24 cellular contexts compared by ENCODE assay signal in genomic region chr1:196385109-196385508, GRCh38.
"Had no signal": no experiment of that assay in that cellular context is flagged by ENCODE, and none has a peak within 500 bp of the region (broad histone marks: within the 10 kb centered on the region; RNA-seq: fewer than 3 reads in every experiment).

No MANE protein-coding gene starts in this region.

- H3K4me1 Mint-ChIP-seq: naive B cell; natural killer cell; stimulated activated effector memory CD8-positive, alpha-beta T cell treated with anti-CD3 and anti-CD28 coated beads, Interleukin-12 subunit alpha, Interleukin-12 subunit beta, amount 100 ng/mL, for 72 hours had no signal

- H3K36me3 ChIP-seq: heart right ventricle, lower lobe of right lung, ovary, right lobe of liver, suprapubic skin, thoracic aorta, tibial artery, uterus had no signal

- H3K79me2 ChIP-seq: hepatocyte had no signal

- H3K4me3 ChIP-seq: heart right ventricle, hepatocyte, lower lobe of right lung, ovary, right lobe of liver, skin epidermis, suprapubic skin, thoracic aorta, tibial artery, uterus had no signal

- H3K4me3 Mint-ChIP-seq: naive B cell; natural killer cell; stimulated activated effector memory CD8-positive, alpha-beta T cell treated with anti-CD3 and anti-CD28 coated beads, Interleukin-12 subunit alpha, Interleukin-12 subunit beta, amount 100 ng/mL, for 72 hours; stimulated activated naive CD8-positive, alpha-beta T cell treated with anti-CD3 and anti-CD28 coated beads, Interleukin-15, Interleukin-2, amounts not matched to agents 100 ng/mL and 50 ng/mL, for 24 hours; type B pancreatic cell had no signal

- H3K27ac ChIP-seq: heart right ventricle, hepatocyte, lower lobe of right lung, ovary, right lobe of liver, skin epidermis, suprapubic skin, thoracic aorta, tibial artery, uterus had no signal

- H3K9me3 Mint-ChIP-seq: stimulated activated effector memory CD8-positive, alpha-beta T cell treated with anti-CD3 and anti-CD28 coated beads, Interleukin-12 subunit alpha, Interleukin-12 subunit beta, amount 100 ng/mL, for 72 hours; stimulated activated naive CD8-positive, alpha-beta T cell treated with anti-CD3 and anti-CD28 coated beads, Interleukin-15, Interleukin-2, amounts not matched to agents 100 ng/mL and 50 ng/mL, for 24 hours; type B pancreatic cell had no signal

- H3K36me3 Mint-ChIP-seq: naive B cell; natural killer cell; stimulated activated effector memory CD8-positive, alpha-beta T cell treated with anti-CD3 and anti-CD28 coated beads, Interleukin-12 subunit alpha, Interleukin-12 subunit beta, amount 100 ng/mL, for 72 hours had no signal

- H2AFZ ChIP-seq: hepatocyte had no signal

- ATAC-seq: lower lobe of right lung; natural killer cell; right lobe of liver; stimulated activated effector memory CD8-positive, alpha-beta T cell treated with anti-CD3 and anti-CD28 coated beads, Interleukin-12 subunit alpha, Interleukin-12 subunit beta, amount 100 ng/mL, for 72 hours had no signal

- H3K4me2 ChIP-seq: hepatocyte had no signal

- H3K9me3 ChIP-seq: heart right ventricle, lower lobe of right lung, ovary, right lobe of liver, suprapubic skin, thoracic aorta, tibial artery, uterus had no signal

- DNase-seq: heart right ventricle; islet precursor cell; lower lobe of right lung; mammary epithelial cell; mesenchymal stem cell; naive B cell; natural killer cell; ovary; retina; right lobe of liver; stimulated activated CD4-positive, alpha-beta T cell treated with anti-CD3 and anti-CD28 coated beads, Interleukin-12 subunit alpha, Interleukin-12 subunit beta, amount 100 ng/mL, for 4 hours; stimulated activated CD4-positive, alpha-beta T cell treated with anti-CD3 and anti-CD28 coated beads, Interleukin-15, amount 100 ng/mL, for 24 hours; stimulated activated CD4-positive, alpha-beta T cell treated with anti-CD3 and anti-CD28 coated beads, Interleukin-4, amount 100 ng/mL, for 24 hours; stimulated activated naive CD4-positive, alpha-beta T cell; tibial artery; uterus had no signal

- H3K27ac Mint-ChIP-seq: naive B cell; natural killer cell; progenitor cell of endocrine pancreas; stimulated activated effector memory CD8-positive, alpha-beta T cell treated with anti-CD3 and anti-CD28 coated beads, Interleukin-12 subunit alpha, Interleukin-12 subunit beta, amount 100 ng/mL, for 72 hours; stimulated activated naive CD8-positive, alpha-beta T cell treated with anti-CD3 and anti-CD28 coated beads, Interleukin-15, Interleukin-2, amounts not matched to agents 100 ng/mL and 50 ng/mL, for 24 hours; type B pancreatic cell had no signal

- H3K4me1 ChIP-seq: heart right ventricle, lower lobe of right lung, right lobe of liver, suprapubic skin, tibial artery, uterus had no signal

- H3K27me3 ChIP-seq: heart right ventricle, hepatocyte, ovary, right lobe of liver, suprapubic skin, tibial artery, uterus had no signal

- H3K27me3 Mint-ChIP-seq: naive B cell; progenitor cell of endocrine pancreas; stimulated activated naive CD8-positive, alpha-beta T cell treated with anti-CD3 and anti-CD28 coated beads, Interleukin-15, Interleukin-2, amounts not matched to agents 100 ng/mL and 50 ng/mL, for 24 hours; type B pancreatic cell had no signal
